ENCODE assay signal across 11 cellular contexts in the genomic region with DNA sequence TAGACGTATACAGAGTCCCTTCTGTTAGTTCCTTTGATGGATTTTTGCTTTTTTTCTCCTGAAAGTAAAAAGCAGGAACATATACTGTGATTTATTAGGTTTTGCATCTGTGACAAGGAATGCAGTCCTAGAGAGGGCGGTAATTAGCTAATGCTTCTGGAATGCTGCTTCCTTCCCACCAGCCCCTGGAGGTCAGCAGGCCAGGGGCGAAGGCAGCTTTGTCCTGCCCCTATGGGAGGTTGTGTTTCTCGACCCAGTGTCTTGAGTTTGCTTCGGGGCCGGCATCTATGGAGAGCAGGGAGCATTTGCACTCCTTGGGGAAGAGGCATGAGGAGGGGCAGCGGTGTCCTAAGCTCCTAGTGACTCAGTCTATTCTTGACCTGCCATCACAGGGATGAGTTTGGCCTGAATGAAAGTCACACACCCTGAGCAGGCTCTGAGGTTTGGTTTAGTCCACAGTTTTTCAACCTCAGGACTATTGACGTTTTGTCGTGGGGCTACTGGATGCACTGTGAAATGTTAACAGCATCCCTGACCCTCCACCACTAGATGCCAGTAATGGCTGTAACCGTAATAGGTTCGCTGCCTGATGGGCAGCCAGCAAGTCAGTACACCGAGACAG.
DNase-seq lines count a peak whose midpoint lies in the region; ATAC-seq and TF ChIP-seq lines count a peak whose summit lies in the region.
"Had no signal": no experiment of that assay in that cellular context is flagged by ENCODE, and none has a peak within 500 bp of the region (broad histone marks: within the 10 kb centered on the region; RNA-seq: fewer than 3 reads in every experiment).

No MANE protein-coding gene starts in this region.

- H2BK120ac ChIP-seq in neuronal stem cell (ENCODE audit: low read depth, low read length): no peak overlapping the region

- no peak overlapping the region for H2BK15ac ChIP-seq in neuronal stem cell (ENCODE audit: low read length)

- no peak overlapping the region for H3K4ac ChIP-seq in neuronal stem cell (ENCODE audit: low read length)

- no peak overlapping the region for H3K14ac ChIP-seq in neuronal stem cell (ENCODE audit: low read length)

- no peaks in the 10 kb centered on the region for H3K36me3 Mint-ChIP-seq in CD8-positive, alpha-beta memory T cell
- H3K36me3 Mint-ChIP-seq: activated naive CD8-positive, alpha-beta T cell treated with anti-CD3 and anti-CD28 coated beads, Interleukin-2, amount 10 ng/mL, durations not matched to agents 7 days and 5 days had no signal

- no peak overlapping the region for H3K9ac ChIP-seq in neuronal stem cell (ENCODE audit: low read depth, low read length, poor library complexity)

- H3K36me3 ChIP-seq in SJCRH30: no peaks in the 10 kb centered on the region
- H3K36me3 ChIP-seq in neuronal stem cell (replicated peaks in 1 of 2; ENCODE audit: control insufficient read depth in 2 of 2, insufficient read depth in 2 of 2, low read length in 2 of 2): no peaks in the 10 kb centered on the region
- H3K36me3 ChIP-seq in CD8-positive, alpha-beta memory T cell (ENCODE audit: insufficient read depth, low read length): no peaks in the 10 kb centered on the region

- no peak overlapping the region for H2BK12ac ChIP-seq in neuronal stem cell (ENCODE audit: low read length)

- H4K91ac ChIP-seq in neuronal stem cell (ENCODE audit: low read depth, low read length, poor library complexity): no peak overlapping the region

- no peaks in the 10 kb centered on the region for H3K4me1 Mint-ChIP-seq in CD8-positive, alpha-beta memory T cell
- H3K4me1 Mint-ChIP-seq: activated naive CD8-positive, alpha-beta T cell treated with anti-CD3 and anti-CD28 coated beads, Interleukin-2, amount 10 ng/mL, durations not matched to agents 7 days and 5 days had no signal

- no peak overlapping the region for H2AK5ac ChIP-seq in neuronal stem cell (ENCODE audit: low read depth, low read length)

- no peak overlapping the region for H3K27ac Mint-ChIP-seq in CD8-positive, alpha-beta memory T cell
- H3K27ac Mint-ChIP-seq: activated naive CD8-positive, alpha-beta T cell treated with anti-CD3 and anti-CD28 coated beads, Interleukin-2, amount 10 ng/mL, durations not matched to agents 7 days and 5 days had no signal

- H3K4me3 Mint-ChIP-seq in CD8-positive, alpha-beta memory T cell: no peak overlapping the region
- H3K4me3 Mint-ChIP-seq: activated naive CD8-positive, alpha-beta T cell treated with anti-CD3 and anti-CD28 coated beads, Interleukin-2, amount 10 ng/mL, durations not matched to agents 7 days and 5 days had no signal

- H3K4me2 ChIP-seq in neuronal stem cell (ENCODE audit: insufficient read depth, low read length, poor library complexity, severe bottlenecking): no peak overlapping the region

- WGBS in neuronal stem cell (ENCODE audit: extremely low coverage in 2 of 2, insufficient read length in 2 of 2, insufficient replicate concordance in 1 of 2), 2 donors: no CpG with 5 or more reads among the region's 12 CpGs

- H3K27me3 ChIP-seq in SJCRH30: no peaks in the 10 kb centered on the region
- no peaks in the 10 kb centered on the region for H3K27me3 ChIP-seq in neuronal stem cell (ENCODE audit: control insufficient read depth in 3 of 3, insufficient read depth in 3 of 3, low read depth in 1 of 3, low read length in 3 of 3)
- no peaks in the 10 kb centered on the region for H3K27me3 ChIP-seq in CD8-positive, alpha-beta memory T cell (ENCODE audit: insufficient read depth, low read length, poor library complexity, severe bottlenecking)

- H3K9me3 ChIP-seq in SJCRH30 (replicated peaks) (no peaks in the 10 kb centered on the region; the same call in 1 of the 2 replicates), neuronal stem cell (replicated peaks in 1 of 2; ENCODE audit: control insufficient read depth in 2 of 2, insufficient read depth in 1 of 2, low read depth in 1 of 2, low read length in 2 of 2) (no peaks in the 10 kb centered on the region)
- no peaks in the 10 kb centered on the region for H3K9me3 ChIP-seq in CD8-positive, alpha-beta memory T cell (ENCODE audit: low read length)

- ATAC-seq in HG02884 (IDR thresholded peaks at IDR 0.05; ENCODE audit: unreplicated experiment): no peak

- no peak overlapping the region for H3K4me3 ChIP-seq in SJCRH30
- H3K4me3 ChIP-seq in fibroblast of villous mesenchyme (ENCODE audit: low read depth, low read length): no peak overlapping the region
- no peak overlapping the region for H3K4me3 ChIP-seq in neuronal stem cell (ENCODE audit: low read length in 2 of 2)
- H3K4me3 ChIP-seq in CD8-positive, alpha-beta memory T cell (ENCODE audit: low read length): no peak overlapping the region

- peak overlapping the region; percentile 73 for H3K18ac ChIP-seq in neuronal stem cell (ENCODE audit: low read length)

- POLR2A ChIA-PET in CD8-positive, alpha-beta memory T cell (lab: Charles Lee): no interaction called here

- H2AFZ ChIP-seq in neuronal stem cell (ENCODE audit: low read length): peak overlapping the region; percentile 13

- DNase-seq in SJCRH30: peak; percentile 56 to 59
- DNase-seq in fibroblast of villous mesenchyme (ENCODE audit: low read depth): peak; percentile 85
- peak; percentile 52 for DNase-seq in neuronal stem cell (ENCODE audit: low spot score)
- DNase-seq in DMS153 (lab: John Stamatoyannopoulos, UW): no peak
- DNase-seq in CD8-positive, alpha-beta memory T cell: no peak
- no peak for DNase-seq in superior temporal gyrus (ENCODE audit: extremely low spot score)
- DNase-seq: activated naive CD8-positive, alpha-beta T cell treated with anti-CD3 and anti-CD28 coated beads, Interleukin-2, amount 10 ng/mL, durations not matched to agents 7 days and 5 days; DMS79 treated with DMSO at 0.1 percent for 48 hours; midbrain had no signal

- peaks cover 6 to 8% of the 10 kb centered on the region in 2 donors for H3K27me3 Mint-ChIP-seq in CD8-positive, alpha-beta memory T cell
- H3K27me3 Mint-ChIP-seq: activated naive CD8-positive, alpha-beta T cell treated with anti-CD3 and anti-CD28 coated beads, Interleukin-2, amount 10 ng/mL, durations not matched to agents 7 days and 5 days had no signal

- H3K4me1 ChIP-seq in SJCRH30: peaks cover 18% of the 10 kb centered on the region
- H3K4me1 ChIP-seq in neuronal stem cell (ENCODE audit: control insufficient read depth in 2 of 2, insufficient read depth in 1 of 2, low read depth in 1 of 2, low read length in 2 of 2): peaks cover 10 to 11% of the 10 kb centered on the region in 2 donors
- no peaks in the 10 kb centered on the region for H3K4me1 ChIP-seq in CD8-positive, alpha-beta memory T cell (ENCODE audit: insufficient read depth, low read length)

- H2BK5ac ChIP-seq in neuronal stem cell (ENCODE audit: low read length): no peak overlapping the region

- no peak overlapping the region for H3K23ac ChIP-seq in neuronal stem cell (ENCODE audit: low read depth, low read length, poor library complexity)

- TF ChIP-seq CTCF in GM12873 (IDR thresholded peaks at IDR 0.05; ENCODE audit: insufficient read depth, low read depth, low read length, missing control alignments): peak; percentile 9
- peak; percentile 33 for TF ChIP-seq CTCF in fibroblast of villous mesenchyme (IDR thresholded peaks at IDR 0.05; ENCODE audit: insufficient read depth, low read depth, low read length)

- CTCF ChIA-PET in CD8-positive, alpha-beta memory T cell (lab: Charles Lee): no interaction called here

- H3K79me1 ChIP-seq in neuronal stem cell (ENCODE audit: low read depth, low read length): no peaks in the 10 kb centered on the region

- H3K27ac ChIP-seq in SJCRH30 (peak overlapping the region; percentile 52), neuronal stem cell (replicated peaks; ENCODE audit: low read length) (peak overlapping the region; percentile 78)
- no peak overlapping the region for H3K27ac ChIP-seq in CD8-positive, alpha-beta memory T cell (ENCODE audit: low read depth, low read length)

- no peak overlapping the region for H4K8ac ChIP-seq in neuronal stem cell (ENCODE audit: low read depth, low read length)

- H3K9me3 Mint-ChIP-seq in CD8-positive, alpha-beta memory T cell: no peaks in the 10 kb centered on the region
- H3K9me3 Mint-ChIP-seq: activated naive CD8-positive, alpha-beta T cell treated with anti-CD3 and anti-CD28 coated beads, Interleukin-2, amount 10 ng/mL, durations not matched to agents 7 days and 5 days had no signal

Comparison
In these comparisons a context has a peak if more than half of its experiments do, and no peak if none do; other contexts are left out.
1. DNase-seq: peak in SJCRH30 (2 of 2), fibroblast of villous mesenchyme (single experiment) and neuronal stem cell (single experiment); none in DMS153 (single experiment), CD8-positive, alpha-beta memory T cell (0 of 5) and superior temporal gyrus (single experiment).